ENCODE assay signal across 10 cellular contexts in genomic region chr17:40547785-40548478, GRCh38. TPM values are rescaled to one million over a fixed set of nuclear protein-coding genes. Genes with fewer than 3 reads are reported as not detected.
DNase-seq lines count a peak whose midpoint lies in the region; ATAC-seq, FAIRE-seq and TF ChIP-seq lines count a peak whose summit lies in the region.
"Had no signal": no experiment of that assay in that cellular context is flagged by ENCODE, and none has a peak within 500 bp of the region (broad histone marks: within the 10 kb centered on the region; RNA-seq: fewer than 3 reads in every experiment).

No MANE protein-coding gene starts in this region.

- H3K9me3 ChIP-seq in K562 (replicated peaks; ENCODE audit: control insufficient read depth, insufficient read depth, low read depth, low read length) (no peaks in the 10 kb centered on the region), muscle layer of duodenum (ENCODE audit: control insufficient read depth in 1 of 2, low read length in 2 of 2) (no peaks in the 10 kb centered on the region), upper lobe of right lung (no peaks in the 10 kb centered on the region)
- H3K9me3 ChIP-seq: HAP-1 had no signal

- intact Hi-C loops in K562 (cut with micrococcal nuclease) (no loop called here), upper lobe of right lung (cut with DNase I) (no loop called here)

- TF ChIP-seq RAD21 in K562 (CRISPR knock-in tag; conservative IDR thresholded peaks at IDR 0.05 in 1 of 2, IDR thresholded peaks at IDR 0.05 in 1 of 2), result no peak

- TF ChIP-seq POLR2A in K562 (conservative IDR thresholded peaks at IDR 0.05), result no peak

- FAIRE-seq in K562 (lab: Jason Lieb, UNC), result no peak

- no peak overlapping the region for H3K4me3 Mint-ChIP-seq in activated naive CD4-positive, alpha-beta T cell treated with anti-CD3 and anti-CD28 coated beads, Interleukin-2, amount 50 U/mL, for 24 hours

- ATAC-seq in K562, result no peak
- no peak for ATAC-seq in upper lobe of right lung
- ATAC-seq in HG03432 (IDR thresholded peaks at IDR 0.05; ENCODE audit: unreplicated experiment), result no peak
- no peak for ATAC-seq in HG02938 (IDR thresholded peaks at IDR 0.05; ENCODE audit: unreplicated experiment)

- H3K9me3 Mint-ChIP-seq in activated naive CD4-positive, alpha-beta T cell treated with anti-CD3 and anti-CD28 coated beads, Interleukin-2, amount 50 U/mL, for 24 hours, result no peaks in the 10 kb centered on the region

- H3K4me2 ChIP-seq in K562 (ENCODE audit: insufficient read depth, low read length), result no peak overlapping the region

- H3K27me3 ChIP-seq in K562 (ENCODE audit: control insufficient read depth in 2 of 2, insufficient read depth in 2 of 2, low read length in 2 of 2) (no peaks in the 10 kb centered on the region), muscle layer of duodenum (ENCODE audit: low read depth, low read length) (no peaks in the 10 kb centered on the region), upper lobe of right lung (no peaks in the 10 kb centered on the region)

- peak overlapping the region in 1 of 2 experiments; percentile 50; a peak in 2 of 4 replicates for H3K9ac ChIP-seq in K562 (ENCODE audit: insufficient read depth in 1 of 2, low read depth in 2 of 2, low read length in 2 of 2)

- WGBS in K562 (ENCODE audit: insufficient coverage, low coverage, missing lambda C conversion rate), result 34% methylated on average over 2 of the region's 2 CpGs

- no TSS peak for BruUV-seq in K562 (replicated peaks; lab: Mats Ljungman, UMichigan)

- H3K9me1 ChIP-seq in K562 (ENCODE audit: control insufficient read depth, insufficient read depth, low read length), result no peaks in the 10 kb centered on the region

- no peaks in the 10 kb centered on the region for H3K36me3 ChIP-seq in K562 (ENCODE audit: control insufficient read depth, insufficient read depth, low read length)
- H3K36me3 ChIP-seq in muscle layer of duodenum (ENCODE audit: control insufficient read depth in 1 of 2, insufficient read depth in 2 of 2, low read length in 2 of 2), result peaks cover 0 to 18% of the 10 kb centered on the region in 2 donors
- no peaks in the 10 kb centered on the region for H3K36me3 ChIP-seq in upper lobe of right lung
- H3K36me3 ChIP-seq: HAP-1 had no signal

- H3K27ac ChIP-seq in K562 (ENCODE audit: extremely low read depth, low read depth, low read length) (no peak overlapping the region), muscle layer of duodenum (ENCODE audit: low read length) (peak overlapping the region; percentile 89), upper lobe of right lung (peak overlapping the region; percentile 83)

- no peak overlapping the region for H2AFZ ChIP-seq in K562 (ENCODE audit: low read depth, low read length)

- in situ Hi-C loops in K562 (cut with MboI), result no loop called here

- H4K20me1 ChIP-seq in K562 (replicated peaks; ENCODE audit: control insufficient read depth, insufficient read depth, low read length), result no peaks in the 10 kb centered on the region

- no peaks in the 10 kb centered on the region for H3K79me2 ChIP-seq in K562 (ENCODE audit: control insufficient read depth, insufficient read depth, low read length)

- H3K4me1 ChIP-seq in K562 (replicated peaks in 1 of 2; ENCODE audit: control insufficient read depth in 2 of 2, insufficient read depth in 2 of 2, low read length in 2 of 2) (peaks cover 11 to 16% of the 10 kb centered on the region in 2 experiments), muscle layer of duodenum (ENCODE audit: control insufficient read depth in 1 of 2, insufficient read depth in 2 of 2, low read length in 2 of 2) (peaks cover 32 to 51% of the 10 kb centered on the region in 2 donors), upper lobe of right lung (peaks cover 52% of the 10 kb centered on the region)
- H3K4me1 ChIP-seq: HAP-1 had no signal

- POLR2A ChIA-PET in K562 (lab: Yijun Ruan, JAX), result interaction anchor here (0.6 to 1.6 kb wide), 3 partner anchors 9 to 85 kb away, joined by 3 to 4 read pairs (median 4); no protein-coding TSS in a partner anchor

- TF ChIP-seq EP300 in K562 (IDR thresholded peaks at IDR 0.05; ENCODE audit: low read length), result no peak

- peak overlapping the region; percentile 70 for H3K27ac Mint-ChIP-seq in activated naive CD4-positive, alpha-beta T cell treated with anti-CD3 and anti-CD28 coated beads, Interleukin-2, amount 50 U/mL, for 24 hours

- no peaks in the 10 kb centered on the region for H3K27me3 Mint-ChIP-seq in activated naive CD4-positive, alpha-beta T cell treated with anti-CD3 and anti-CD28 coated beads, Interleukin-2, amount 50 U/mL, for 24 hours

- DNase-seq in activated naive CD4-positive, alpha-beta T cell (lab: John Stamatoyannopoulos, UW), result no peak
- no peak for DNase-seq in K562 (ENCODE audit: extremely low read depth in 1 of 4, low spot score in 3 of 4)
- no peak for DNase-seq in upper lobe of right lung
- DNase-seq in GOT3 (lab: John Stamatoyannopoulos, UW), result no peak
- DNase-seq: midbrain had no signal

- H3K4me3 ChIP-seq in K562 (no peak overlapping the region), muscle layer of duodenum (ENCODE audit: low read depth in 1 of 2, low read length in 2 of 2) (no peak overlapping the region), upper lobe of right lung (no peak overlapping the region)
- H3K4me3 ChIP-seq: HAP-1 had no signal

- CTCF ChIA-PET in K562 (lab: Yijun Ruan, JAX; ENCODE audit: low intra/inter-chr PET ratio), result no interaction called here

- TF ChIP-seq CTCF in K562 (IDR thresholded peaks at IDR 0.05 in 2 of 3, conservative IDR thresholded peaks at IDR 0.05 in 1 of 3; ENCODE audit: insufficient read depth in 2 of 3, low read depth in 1 of 3, low read length in 3 of 3), result no peak
- no peak for TF ChIP-seq CTCF in upper lobe of right lung (IDR thresholded peaks at IDR 0.05)

- peaks cover 5% of the 10 kb centered on the region for H3K36me3 Mint-ChIP-seq in activated naive CD4-positive, alpha-beta T cell treated with anti-CD3 and anti-CD28 coated beads, Interleukin-2, amount 50 U/mL, for 24 hours

- H3K4me1 Mint-ChIP-seq in activated naive CD4-positive, alpha-beta T cell treated with anti-CD3 and anti-CD28 coated beads, Interleukin-2, amount 50 U/mL, for 24 hours, result peaks cover 90% of the 10 kb centered on the region

TF ChIP-seq in K562, 482 proteins besides CTCF, POLR2A, EP300 and RAD21 (continues in another document):
- 0 out of 2 replicates have a peak, but pooled peaks have one; percentile 37 for TF ChIP-seq HDAC2 (IDR thresholded peaks at IDR 0.05)
- TF ChIP-seq KDM1A (IDR thresholded peaks at IDR 0.05), result peak; percentile 70 to 79; a peak in 3 of 4 replicates

RNA-seq across cellular contexts. Expression of gene CCR7, which starts 17.3 kb away (rescaled TPM):
- total RNA-seq in K562 (2011; cell fraction: chromatin; rRNA removed; ENCODE audit: low replicate concordance), result 0.62 and 2.8 TPM in 2 replicates
- 1.6 and 2.2 TPM in 2 replicates for total RNA-seq in K562 (2011; cell fraction: nucleolus; rRNA removed)
- 1.1 and 1.2 TPM in 2 replicates for total RNA-seq in K562 (2011; cell fraction: nucleoplasm; rRNA removed)
- total RNA-seq in K562 (2014; rRNA removed), result 0.14 and 0.33 TPM in 2 replicates
- 0.13 and 0.22 TPM in 2 replicates for total RNA-seq in K562 (2014; rRNA removed; fragmentation: Illumina TruSeq; extraction: Trizol)
- total RNA-seq in K562 (2015; rRNA removed; fragmentation: Illumina TruSeq; extraction: Trizol), result 0.30 and 0.51 TPM in 2 replicates
- 1.1 and 1.3 TPM in 2 replicates for total RNA-seq in K562 (2021)
- polyA plus RNA-seq in K562 (2011; rRNA removed), result 0.46 and 1.4 TPM in 2 replicates
- polyA plus RNA-seq in K562 (2011; cell fraction: cytosol; rRNA removed), result 0.83 and 6.2 TPM in 2 replicates
- polyA plus RNA-seq in K562 (2011; cell fraction: nucleus; rRNA removed), result 0.28 and 2.5 TPM in 2 replicates
- 0.48 and 2.1 TPM in 2 replicates for polyA plus RNA-seq in K562 (2012)
- 0.48 and 0.73 TPM in 2 replicates for polyA plus RNA-seq in K562 (2014; fragmentation: Illumina TruSeq; extraction: Trizol)
- 1 to 10 TPM in 1 of 2 experiments, under 1 TPM in 1; 0.58 to 1.0 TPM for polyA plus RNA-seq in K562 (2014; fragmentation: Nextera tagmentation; extraction: Ambion mirVana)
- 0.32 and 0.56 TPM in 2 replicates for polyA plus RNA-seq in K562 (2014; rRNA removed)
- 1.1 and 4.7 TPM in 2 replicates for polyA minus RNA-seq in K562 (2011; rRNA and poly(A)+ RNA removed)
- 1.3 TPM in 1 of 2 replicates, not detected in the other for polyA minus RNA-seq in K562 (2011; cell fraction: cytosol; rRNA and poly(A)+ RNA removed)
- 0.67 and 1.5 TPM in 2 replicates for polyA minus RNA-seq in K562 (2011; cell fraction: nucleus; rRNA and poly(A)+ RNA removed)
- total RNA-seq in upper lobe of right lung, result 1.1 TPM

RNA-seq across cellular contexts. Expression of gene TNS4, which starts 46.5 kb away (rescaled TPM):
- total RNA-seq in K562 (2011; cell fraction: chromatin; rRNA removed; ENCODE audit: low replicate concordance), result 2.1 and 5.8 TPM in 2 replicates
- 1.4 and 1.7 TPM in 2 replicates for total RNA-seq in K562 (2011; cell fraction: nucleolus; rRNA removed)
- total RNA-seq in K562 (2011; cell fraction: nucleoplasm; rRNA removed), result 2.7 and 2.8 TPM in 2 replicates
- 0.18 and 0.24 TPM in 2 replicates for total RNA-seq in K562 (2014; rRNA removed)
- total RNA-seq in K562 (2014; rRNA removed; fragmentation: Illumina TruSeq; extraction: Trizol), result 0.06 and 0.11 TPM in 2 replicates
- total RNA-seq in K562 (2015; rRNA removed; fragmentation: Illumina TruSeq; extraction: Trizol), result not detected in 2 replicates
- total RNA-seq in K562 (2021), result 0.73 and 0.78 TPM in 2 replicates
- polyA plus RNA-seq in K562 (2011; rRNA removed), result 0.15 and 0.53 TPM in 2 replicates
- 0.09 and 0.89 TPM in 2 replicates for polyA plus RNA-seq in K562 (2011; cell fraction: cytosol; rRNA removed)
- 0.38 and 4.1 TPM in 2 replicates for polyA plus RNA-seq in K562 (2011; cell fraction: nucleus; rRNA removed)
- 0.49 and 1.4 TPM in 2 replicates for polyA plus RNA-seq in K562 (2012)
- 0.54 and 0.61 TPM in 2 replicates for polyA plus RNA-seq in K562 (2014; fragmentation: Illumina TruSeq; extraction: Trizol)
- polyA plus RNA-seq in K562 (2014; fragmentation: Nextera tagmentation; extraction: Ambion mirVana), result under 1 TPM; 0.04 to 0.07 TPM
- polyA plus RNA-seq in K562 (2014; rRNA removed), result 0.29 and 0.40 TPM in 2 replicates
- 1.1 TPM in 1 of 2 replicates, not detected in the other for polyA minus RNA-seq in K562 (2011; rRNA and poly(A)+ RNA removed)
- 1.1 TPM in 1 of 2 replicates, not detected in the other for polyA minus RNA-seq in K562 (2011; cell fraction: cytosol; rRNA and poly(A)+ RNA removed)
- 0.22 and 2.7 TPM in 2 replicates for polyA minus RNA-seq in K562 (2011; cell fraction: nucleus; rRNA and poly(A)+ RNA removed)
- 0.78 TPM for total RNA-seq in upper lobe of right lung
